In the genomic region with DNA sequence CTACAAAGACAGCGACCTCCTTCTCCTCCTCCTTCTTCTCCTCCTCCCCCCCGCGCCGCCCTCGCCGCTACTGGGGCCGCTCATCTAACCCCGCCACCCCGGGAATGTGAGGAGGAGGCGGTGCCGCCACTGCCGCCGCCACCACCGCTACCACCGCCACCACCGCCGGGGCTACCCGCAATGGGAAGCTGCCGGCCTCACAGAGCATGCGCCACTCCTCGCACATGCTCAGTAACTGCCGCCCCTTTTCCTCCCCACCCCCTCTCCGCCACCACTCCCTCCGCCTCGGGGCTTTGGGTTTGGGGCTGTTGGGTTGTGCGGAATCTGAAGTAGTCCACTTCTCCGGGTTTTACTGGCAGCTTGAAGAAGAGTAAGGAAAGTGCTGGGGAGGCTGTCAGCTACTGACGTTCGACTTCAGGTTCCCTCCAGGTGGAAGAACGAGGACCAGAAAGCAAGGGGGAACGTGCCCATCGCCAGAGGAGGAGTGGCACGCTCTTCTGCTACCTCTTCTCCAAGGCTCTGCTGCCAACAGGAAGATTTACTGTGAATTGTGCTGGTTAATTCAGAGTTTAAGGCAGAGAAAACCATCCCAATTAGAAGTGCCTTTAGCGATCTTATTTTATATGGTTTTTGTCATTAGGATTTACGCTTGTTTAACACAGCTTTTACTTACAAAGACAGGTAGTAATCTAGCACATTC, we compare ENCODE assay signal across 8 cellular contexts.
A peak's percentile ranks its signal among the peaks of the same experiment; 100 is the strongest.
DNase-seq lines count a peak whose midpoint lies in the region; ATAC-seq lines count a peak whose summit lies in the region.

TSS of gene MYCBP2 (minus strand) at position 190 of the 700 bp plus-strand sequence. CDS start 319 bp downstream, outside the sequence.

- peaks cover 24% of the 10 kb centered on the region for H3K36me3 Mint-ChIP-seq in central memory CD8-positive, alpha-beta T cell (ENCODE audit: insufficient read depth)

- H3K4me1 Mint-ChIP-seq in central memory CD8-positive, alpha-beta T cell, result peaks cover 62% of the 10 kb centered on the region

- ATAC-seq in GM19025 (IDR thresholded peaks at IDR 0.05; ENCODE audit: low read depth, unreplicated experiment) (peak; percentile 40), HG03342 (IDR thresholded peaks at IDR 0.05; ENCODE audit: unreplicated experiment) (peak; percentile 47)
- ATAC-seq in central memory CD8-positive, alpha-beta T cell (replicated peaks; ENCODE audit: extremely low read depth, poor library complexity, severe bottlenecking), result peak; percentile 50

- H3K27me3 Mint-ChIP-seq in central memory CD8-positive, alpha-beta T cell, result no peaks in the 10 kb centered on the region

- H3K9me3 Mint-ChIP-seq in central memory CD8-positive, alpha-beta T cell, result no peaks in the 10 kb centered on the region

- DNase-seq in AG08396 (ENCODE audit: low spot score) (peak; percentile 97), NCI-H446 (lab: John Stamatoyannopoulos, UW) (peak; percentile 53 to 84), iris pigment epithelial cell (ENCODE audit: low read depth) (peak; percentile 99)
- peak; percentile 93 for DNase-seq in activated CD4-positive, CD25-positive, alpha-beta regulatory T cell treated with anti-CD3 and anti-CD28 coated beads, Interleukin-2, amount 50 U/mL, for 16 hours (ENCODE audit: low read depth, low spot score)
- peak; percentile 94 to 96 for DNase-seq in central memory CD8-positive, alpha-beta T cell (ENCODE audit: low spot score in 2 of 2)
- peak; percentile 95 for DNase-seq in stimulated activated CD4-positive, alpha-beta T cell treated with anti-CD3 and anti-CD28 coated beads, Interleukin-12 subunit alpha, Interleukin-12 subunit beta, amount 100 ng/mL, for 4 hours

- peak within 1 kb of the TSS; percentile 95 for H3K27ac Mint-ChIP-seq in central memory CD8-positive, alpha-beta T cell (ENCODE audit: low read depth)

- H3K4me3 Mint-ChIP-seq in central memory CD8-positive, alpha-beta T cell, result peak within 1 kb of the TSS; percentile 96

Comparison
In these comparisons a context has a peak if more than half of its experiments do, and no peak if none do; other contexts are left out.
1. Peak in every context shown above with its lines: DNase-seq and ATAC-seq.